20 cellular contexts compared by ENCODE assay signal in genomic region chr11:41308286-41308685, GRCh38.
A peak's percentile ranks its signal among the peaks of the same experiment; 100 is the strongest.
DNase-seq lines count a peak whose midpoint lies in the region; TF ChIP-seq lines count a peak whose summit lies in the region.
"Had no signal": no experiment of that assay in that cellular context is flagged by ENCODE, and none has a peak within 500 bp of the region (broad histone marks: within the 10 kb centered on the region; RNA-seq: fewer than 3 reads in every experiment).

No MANE protein-coding gene starts in this region.

- H4K20me1 ChIP-seq in OCI-LY3 (ENCODE audit: insufficient read depth, low read length) = no peaks in the 10 kb centered on the region

- H3K9me3 ChIP-seq in OCI-LY3 (ENCODE audit: insufficient read depth, low read length) (no peaks in the 10 kb centered on the region), endodermal cell (ENCODE audit: control insufficient read depth, low read length) (no peaks in the 10 kb centered on the region)
- no peaks in the 10 kb centered on the region for H3K9me3 ChIP-seq in effector memory CD4-positive, alpha-beta T cell (ENCODE audit: control insufficient read depth, low read length)
- H3K9me3 ChIP-seq: Caco-2 had no signal

- H3K4me1 ChIP-seq in OCI-LY3 (ENCODE audit: low read length) (peaks cover 53% of the 10 kb centered on the region), endodermal cell (ENCODE audit: control insufficient read depth, insufficient read depth, low read length) (peaks cover 8% of the 10 kb centered on the region)
- H3K4me1 ChIP-seq in effector memory CD4-positive, alpha-beta T cell (ENCODE audit: control insufficient read depth, insufficient read depth, low read length, poor library complexity, severe bottlenecking) = no peaks in the 10 kb centered on the region
- H3K4me1 ChIP-seq: Caco-2 had no signal

- H3K4me2 ChIP-seq in OCI-LY3 (ENCODE audit: low read length) = peak overlapping the region; percentile 74

- peak overlapping the region; percentile 30 to 89 (median 56) for H3K4me3 Mint-ChIP-seq in IgD-negative memory B cell
- H3K4me3 Mint-ChIP-seq in endodermal cell = no peak overlapping the region
- H3K4me3 Mint-ChIP-seq: CD8-positive, alpha-beta T cell had no signal

- H3K36me3 Mint-ChIP-seq in IgD-negative memory B cell = no peaks in the 10 kb centered on the region
- peaks cover 3% of the 10 kb centered on the region for H3K36me3 Mint-ChIP-seq in endodermal cell (ENCODE audit: low read depth)
- H3K36me3 Mint-ChIP-seq: CD8-positive, alpha-beta T cell had no signal

- peaks cover 0 to 3% (median 0%) of the 10 kb centered on the region in 3 donors for H3K9me3 Mint-ChIP-seq in IgD-negative memory B cell
- peaks cover 9% of the 10 kb centered on the region for H3K9me3 Mint-ChIP-seq in endodermal cell

- H3K4me1 Mint-ChIP-seq in IgD-negative memory B cell = peaks cover 15 to 35% (median 20%) of the 10 kb centered on the region in 3 donors
- H3K4me1 Mint-ChIP-seq in endodermal cell = peaks cover 28% of the 10 kb centered on the region

- no peak overlapping the region; the same call in 1 of the 2 replicates for H2AFZ ChIP-seq in OCI-LY3 (ENCODE audit: low read depth, low read length)

- TF ChIP-seq CTCF in OCI-LY3 (IDR thresholded peaks at IDR 0.05; ENCODE audit: low read depth, low read length) (no peak), endodermal cell (conservative IDR thresholded peaks at IDR 0.05) (no peak)

- H3K79me2 ChIP-seq in OCI-LY3 (ENCODE audit: low read length) = no peaks in the 10 kb centered on the region

- H3K27me3 ChIP-seq in OCI-LY3 (ENCODE audit: low read depth, low read length) (no peaks in the 10 kb centered on the region), endodermal cell (ENCODE audit: control insufficient read depth, insufficient read depth, low read length, poor library complexity, severe bottlenecking) (no peaks in the 10 kb centered on the region)
- H3K27me3 ChIP-seq in effector memory CD4-positive, alpha-beta T cell (replicated peaks; ENCODE audit: control insufficient read depth, insufficient read depth, low read length, poor library complexity, severe bottlenecking) = no peaks in the 10 kb centered on the region

- peak overlapping the region; percentile 94 for H3K27ac ChIP-seq in OCI-LY3 (ENCODE audit: low read length)
- peak overlapping the region; percentile 79 for H3K27ac ChIP-seq in endodermal cell (ENCODE audit: low read depth, low read length)
- no peak overlapping the region for H3K27ac ChIP-seq in effector memory CD4-positive, alpha-beta T cell (ENCODE audit: insufficient read depth, low read length, poor library complexity, severe bottlenecking)
- H3K27ac ChIP-seq: C4-2B, RWPE1 had no signal

- H3K9ac ChIP-seq in OCI-LY3 (ENCODE audit: low read length) (peak overlapping the region; percentile 79), endodermal cell (ENCODE audit: extremely low read depth, low read length, poor library complexity, severe bottlenecking) (no peak overlapping the region)

- H3K27ac Mint-ChIP-seq in IgD-negative memory B cell (peak overlapping the region in 2 of 3 donors; percentile 7 to 69), endodermal cell (peak overlapping the region; percentile 81)
- H3K27ac Mint-ChIP-seq: CD8-positive, alpha-beta T cell had no signal

- H3K27me3 Mint-ChIP-seq in IgD-negative memory B cell (no peaks in the 10 kb centered on the region), endodermal cell (ENCODE audit: insufficient read depth) (no peaks in the 10 kb centered on the region)

- DNase-seq in endodermal cell (peak; percentile 55), dermis blood vessel endothelial cell (no peak), posterior vena cava (ENCODE audit: low spot score) (no peak), EL (no peak)
- DNase-seq in effector memory CD4-positive, alpha-beta T cell = no peak
- DNase-seq: Caco-2; CD8-positive, alpha-beta T cell; GF-D8; NCI-H1105 treated with DMSO at 0.1 percent for 48 hours; NCI-H1694; NCI-H2081; NCI-H2171 treated with DMSO at 0.1 percent for 48 hours; NCI-H524 treated with DMSO at 0.1 percent for 48 hours; NCI-H774; SHP77 had no signal

- H3K4me3 ChIP-seq in OCI-LY3 (ENCODE audit: low read length) (peak overlapping the region; percentile 69), endodermal cell (ENCODE audit: low read length) (peak overlapping the region; percentile 26)
- no peak overlapping the region for H3K4me3 ChIP-seq in effector memory CD4-positive, alpha-beta T cell (ENCODE audit: insufficient read depth, low read depth, low read length, poor library complexity, severe bottlenecking)
- H3K4me3 ChIP-seq: K562 had no signal

- intact Hi-C loops in posterior vena cava (cut with DNase I) = no loop called here

- H3K36me3 ChIP-seq in OCI-LY3 (replicated peaks; ENCODE audit: low read depth, low read length) (no peaks in the 10 kb centered on the region), endodermal cell (ENCODE audit: control insufficient read depth, insufficient read depth, low read length) (no peaks in the 10 kb centered on the region)
- H3K36me3 ChIP-seq in effector memory CD4-positive, alpha-beta T cell (ENCODE audit: control insufficient read depth, insufficient read depth, low read length) = no peaks in the 10 kb centered on the region

- 75 to 90% methylated on average over 3 to 5 of the region's 5 CpGs for WGBS in endodermal cell (ENCODE audit: insufficient coverage in 1 of 2, insufficient read length in 1 of 2), 2 experiments
